In genomic region chr10:43734716-43735115, GRCh38 we compare ENCODE assay signal across 38 cellular contexts.
"Had no signal": no experiment of that assay in that cellular context is flagged by ENCODE, and none has a peak within 500 bp of the region (broad histone marks: within the 10 kb centered on the region; RNA-seq: fewer than 3 reads in every experiment).

No MANE protein-coding gene starts in this region.

- H2AFZ ChIP-seq: PC-9 had no signal

- H3K27ac Mint-ChIP-seq: activated B cell treated with CpG ODN at 0.5 μM for 24 hours; activated CD4-positive, alpha-beta memory T cell treated with anti-CD3 and anti-CD28 coated beads for 36 hours; activated CD8-positive, alpha-beta memory T cell treated with anti-CD3 and anti-CD28 coated beads, Interleukin-2, amount 10 ng/mL, durations not matched to agents 7 days and 5 days; activated naive CD8-positive, alpha-beta T cell treated with anti-CD3 and anti-CD28 coated beads for 36 hours; activated T-helper 17 cell treated with anti-CD3 and anti-CD28 coated beads, Interleukin-2, amount 50 U/mL, for 72 hours; brain had no signal

- H3K36me3 Mint-ChIP-seq: activated CD8-positive, alpha-beta memory T cell treated with anti-CD3 and anti-CD28 coated beads, Interleukin-2, amount 10 ng/mL, durations not matched to agents 7 days and 5 days; brain had no signal

- H3K4me3 Mint-ChIP-seq: activated B cell treated with CpG ODN at 0.5 μM for 24 hours; activated CD4-positive, alpha-beta memory T cell treated with anti-CD3 and anti-CD28 coated beads for 36 hours; activated CD8-positive, alpha-beta memory T cell treated with anti-CD3 and anti-CD28 coated beads, Interleukin-2, amount 10 ng/mL, durations not matched to agents 7 days and 5 days; activated naive CD8-positive, alpha-beta T cell treated with anti-CD3 and anti-CD28 coated beads for 36 hours; activated T-helper 17 cell treated with anti-CD3 and anti-CD28 coated beads, Interleukin-2, amount 50 U/mL, for 72 hours; brain had no signal

- H3K4me1 Mint-ChIP-seq: activated B cell treated with CpG ODN at 0.5 μM for 24 hours had no signal

- H3K27me3 ChIP-seq: ascending aorta had no signal

- H3K4me3 ChIP-seq: ascending aorta, PC-9 had no signal

- H3K36me3 ChIP-seq: ascending aorta had no signal

- H3K27ac ChIP-seq: ascending aorta, PC-9, RWPE1, VCaP had no signal

- H3K4me1 ChIP-seq: ascending aorta had no signal

- H3K4me2 ChIP-seq: PC-9 had no signal

- DNase-seq: activated B cell treated with CpG ODN at 0.5 μM for 24 hours; activated CD4-positive, alpha-beta memory T cell treated with anti-CD3 and anti-CD28 coated beads for 36 hours; activated CD4-positive, alpha-beta T cell treated with anti-CD3 and anti-CD28 coated beads for 4 hours; activated CD4-positive, alpha-beta T cell treated with anti-CD3 and anti-CD28 coated beads, Interleukin-2, amount 50 U/mL, for 1 hour; activated CD4-positive, CD25-positive, alpha-beta regulatory T cell treated with anti-CD3 and anti-CD28 coated beads, Interleukin-2, amount 50 U/mL, for 72 hours; activated CD8-positive, alpha-beta memory T cell treated with anti-CD3 and anti-CD28 coated beads for 24 hours; activated CD8-positive, alpha-beta memory T cell treated with anti-CD3 and anti-CD28 coated beads, Interleukin-2, amount 10 ng/mL, durations not matched to agents 7 days and 5 days; activated CD8-positive, alpha-beta memory T cell treated with anti-CD3 and anti-CD28 coated beads, Interleukin-2, amount 50 U/mL, for 48 hours; activated effector memory CD4-positive, alpha-beta T cell treated with anti-CD3 and anti-CD28 coated beads, Interleukin-2, amount 50 U/mL, for 16 hours; activated naive CD4-positive, alpha-beta T cell; activated naive CD4-positive, alpha-beta T cell treated with anti-CD3 and anti-CD28 coated beads, Interleukin-2, amount 50 U/mL, for 16 hours; activated naive CD8-positive, alpha-beta T cell treated with anti-CD3 and anti-CD28 coated beads for 36 hours; activated T-cell treated with anti-CD3 and anti-CD28 coated beads, Interleukin-2, amount 50 U/mL, for 48 hours; amygdala; caudate nucleus; cerebellar nuclear complex; NCI-H1092 treated with DMSO at 0.1 percent for 48 hours; NCI-H1417; NCI-H146; NCI-H187; NCI-H2029 treated with DMSO at 0.1 percent for 48 hours; NCI-H2107; NCI-H2171; NCI-H510A; NCI-H526; NCI-H748 treated with DMSO at 0.1 percent for 48 hours; NK-92 treated with Interleukin-12 subunit alpha and Interleukin-12 subunit beta, amount 100 ng/mL, for 24 hours; PC-9; SIG-M5; SW 1271; T-helper 1 cell; T-helper 2 cell; T-helper 9 cell had no signal

- H3K27me3 Mint-ChIP-seq: activated B cell treated with CpG ODN at 0.5 μM for 24 hours had no signal

- H3K9me3 Mint-ChIP-seq: activated B cell treated with CpG ODN at 0.5 μM for 24 hours had no signal
